ENCODE assay signal across 21 cellular contexts in the genomic region with DNA sequence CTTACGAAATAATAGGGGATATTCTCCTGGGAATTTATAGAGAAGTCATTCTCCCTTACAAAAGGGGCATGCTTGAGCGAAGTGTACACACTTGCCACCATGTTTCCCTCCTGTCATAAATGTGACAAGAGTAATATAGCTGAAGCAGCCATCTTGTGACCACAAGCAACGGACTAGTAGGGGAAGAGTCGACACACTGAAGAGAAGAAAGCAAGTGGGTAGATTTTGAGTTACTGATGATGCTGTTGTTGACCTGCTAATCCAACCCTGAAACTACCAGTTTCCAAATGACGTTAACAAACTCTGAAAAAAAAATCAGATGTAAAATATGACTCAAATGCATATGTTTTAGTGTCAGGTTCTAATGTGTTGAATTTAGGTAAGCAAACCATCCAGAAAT.
"Had no signal": no experiment of that assay in that cellular context is flagged by ENCODE, and none has a peak within 500 bp of the region (broad histone marks: within the 10 kb centered on the region; RNA-seq: fewer than 3 reads in every experiment).

No MANE protein-coding gene starts in this region.

- H3K27ac Mint-ChIP-seq: effector memory CD8-positive, alpha-beta T cell; naive thymus-derived CD8-positive, alpha-beta T cell; nephron progenitor cell; stimulated activated memory B cell treated with anti-CD40 and anti-IgM and Interleukin-4, amounts not matched to agents 10 μg/mL and 1 μg/mL and 100 μg/mL, for 72 hours; type B pancreatic cell had no signal

- H3K36me3 ChIP-seq: lower lobe of right lung, prostate gland, right atrium auricular region, tibial artery had no signal

- H3K27me3 Mint-ChIP-seq: effector memory CD8-positive, alpha-beta T cell; naive thymus-derived CD8-positive, alpha-beta T cell; stimulated activated memory B cell treated with anti-CD40 and anti-IgM and Interleukin-4, amounts not matched to agents 10 μg/mL and 1 μg/mL and 100 μg/mL, for 72 hours; type B pancreatic cell had no signal

- H3K27me3 ChIP-seq: right atrium auricular region, testis, tibial artery had no signal

- H3K4me3 ChIP-seq: lower lobe of right lung, prostate gland, right atrium auricular region, smooth muscle cell, testis, tibial artery had no signal

- H3K4me3 Mint-ChIP-seq: effector memory CD8-positive, alpha-beta T cell; naive thymus-derived CD8-positive, alpha-beta T cell; nephron progenitor cell; stimulated activated memory B cell treated with anti-CD40 and anti-IgM and Interleukin-4, amounts not matched to agents 10 μg/mL and 1 μg/mL and 100 μg/mL, for 72 hours; type B pancreatic cell had no signal

- DNase-seq: cortex of kidney; effector memory CD8-positive, alpha-beta T cell; erythroblast; hypothalamus; left ventricle myocardium superior; lower lobe of right lung; naive thymus-derived CD8-positive, alpha-beta T cell; nephron progenitor cell; stimulated activated CD4-positive, alpha-beta T cell treated with anti-CD3 and anti-CD28 coated beads, Interleukin-12 subunit alpha, Interleukin-12 subunit beta, amount 100 ng/mL, for 4 hours; stimulated activated CD4-positive, alpha-beta T cell treated with anti-CD3 and anti-CD28 coated beads, Interleukin-2, amount 100 ng/mL, for 24 hours; stimulated activated CD4-positive, alpha-beta T cell treated with anti-CD3 and anti-CD28 coated beads, Interleukin-4, amount 100 ng/mL, for 24 hours; stimulated activated naive CD8-positive, alpha-beta T cell treated with anti-CD3 and anti-CD28 coated beads, Interleukin-15, Interleukin-2, amounts not matched to agents 100 U/mL and 50 U/mL, for 24 hours; substantia nigra; testis; tibial artery had no signal

- H3K36me3 Mint-ChIP-seq: stimulated activated memory B cell treated with anti-CD40 and anti-IgM and Interleukin-4, amounts not matched to agents 10 μg/mL and 1 μg/mL and 100 μg/mL, for 72 hours; type B pancreatic cell had no signal

- H3K9me3 ChIP-seq: prostate gland, right atrium auricular region, testis, tibial artery had no signal

- H3K4me2 ChIP-seq: smooth muscle cell had no signal

- ATAC-seq: effector memory CD8-positive, alpha-beta T cell; left ventricle myocardium superior; lower lobe of right lung; naive thymus-derived CD8-positive, alpha-beta T cell; sciatic nerve; stimulated activated memory B cell treated with anti-CD40 and anti-IgM and Interleukin-4, amounts not matched to agents 10 μg/mL and 1 μg/mL and 100 μg/mL, for 72 hours; stimulated activated naive CD8-positive, alpha-beta T cell treated with anti-CD3 and anti-CD28 coated beads, Interleukin-15, Interleukin-2, amounts not matched to agents 100 U/mL and 50 U/mL, for 24 hours had no signal

- H3K4me1 ChIP-seq: lower lobe of right lung, prostate gland, right atrium auricular region, testis, tibial artery had no signal

- H3K4me1 Mint-ChIP-seq: naive thymus-derived CD8-positive, alpha-beta T cell; nephron progenitor cell; stimulated activated memory B cell treated with anti-CD40 and anti-IgM and Interleukin-4, amounts not matched to agents 10 μg/mL and 1 μg/mL and 100 μg/mL, for 72 hours had no signal

- H3K27ac ChIP-seq: lower lobe of right lung, prostate gland, right atrium auricular region, testis, tibial artery had no signal
